In the genomic region with DNA sequence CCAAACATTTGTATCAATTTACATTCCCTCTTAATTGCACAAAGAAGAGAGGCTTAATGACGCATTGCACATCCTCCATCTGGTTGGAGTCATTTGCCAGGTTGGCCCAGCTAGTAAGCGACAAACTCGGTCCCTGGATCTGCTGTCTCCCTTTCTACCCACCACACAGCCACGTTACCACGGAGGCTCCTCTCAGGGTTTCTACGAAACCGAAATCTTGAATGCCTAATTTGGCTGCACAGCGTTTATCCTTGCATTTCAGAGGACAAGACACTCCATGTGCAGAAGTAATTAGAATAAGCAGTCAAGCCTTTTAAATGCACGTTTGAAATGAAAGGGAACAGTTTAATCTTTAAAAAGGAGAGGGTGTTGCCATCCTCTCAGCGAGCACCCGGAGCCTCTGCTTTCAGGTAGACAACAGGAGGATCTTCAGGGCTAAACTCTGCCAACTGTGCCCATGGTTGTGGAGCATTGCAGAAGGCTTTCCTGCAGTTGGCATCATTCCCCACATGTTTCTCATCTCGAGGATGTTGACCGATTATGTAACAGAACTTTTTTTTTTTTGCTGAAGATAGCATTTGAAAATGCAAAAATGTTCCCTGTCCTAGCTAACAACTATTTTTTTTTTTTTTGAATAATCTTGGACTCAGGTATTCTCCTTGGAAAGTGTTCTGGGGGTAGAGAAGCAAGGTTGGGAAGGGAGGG, we compare ENCODE assay signal across 22 cellular contexts. TPM values are rescaled to one million over a fixed set of nuclear protein-coding genes. Genes with fewer than 3 reads are reported as not detected.
DNase-seq lines count a peak whose midpoint lies in the region; TF ChIP-seq lines count a peak whose summit lies in the region.
"Had no signal": no experiment of that assay in that cellular context is flagged by ENCODE, and none has a peak within 500 bp of the region (broad histone marks: within the 10 kb centered on the region; RNA-seq: fewer than 3 reads in every experiment).

No MANE protein-coding gene starts in this region.

- in situ Hi-C loops in GM23248 (cut with MboI) = no loop called here

- no peaks in the 10 kb centered on the region for H3K4me1 ChIP-seq in GM23248 (ENCODE audit: insufficient read depth)
- peaks cover 41% of the 10 kb centered on the region for H3K4me1 ChIP-seq in OCI-LY3 (ENCODE audit: low read length)
- H3K4me1 ChIP-seq: BLaER1, SJSA1 had no signal

- H3K36me3 ChIP-seq in GM23248 (ENCODE audit: low read depth) (no peaks in the 10 kb centered on the region), OCI-LY3 (replicated peaks; ENCODE audit: low read depth, low read length) (no peaks in the 10 kb centered on the region)
- H3K36me3 ChIP-seq: BLaER1, SJSA1 had no signal

- TF ChIP-seq CTCF in OCI-LY3 (IDR thresholded peaks at IDR 0.05; ENCODE audit: low read depth, low read length) = no peak

- H3K27ac ChIP-seq in GM23248 (no peak overlapping the region), OCI-LY3 (ENCODE audit: low read length) (peak overlapping the region; percentile 31; the same call in 1 of the 2 replicates), layer of hippocampus (ENCODE audit: low read depth, low read length) (peak overlapping the region; percentile 27)
- H3K27ac ChIP-seq: BLaER1, HL-60, SJSA1 had no signal

- H2AFZ ChIP-seq in GM23248 = no peak overlapping the region
- peak overlapping the region; percentile 48 for H2AFZ ChIP-seq in OCI-LY3 (ENCODE audit: low read depth, low read length)
- H2AFZ ChIP-seq: GM23338 had no signal

- H3K27me3 ChIP-seq in GM23248 (replicated peaks; ENCODE audit: insufficient read depth) (peaks cover 52% of the 10 kb centered on the region), OCI-LY3 (ENCODE audit: low read depth, low read length) (no peaks in the 10 kb centered on the region), layer of hippocampus (ENCODE audit: control insufficient read depth, insufficient read depth, low read length) (no peaks in the 10 kb centered on the region)
- H3K27me3 ChIP-seq: BLaER1, SJSA1 had no signal

- WGBS in GM23248 (ENCODE audit: low coverage in 1 of 2, low lambda C conversion rate in 2 of 2, missing lambda C conversion rate in 2 of 2), 2 experiments = 1 to 2% methylated on average over 13 of the region's 13 CpGs

- H3F3A ChIP-seq in GM23248 (ENCODE audit: insufficient read depth) = no peaks in the 10 kb centered on the region

- H3K4me2 ChIP-seq in GM23248 (ENCODE audit: unreplicated experiment) = no peak overlapping the region
- H3K4me2 ChIP-seq in OCI-LY3 (ENCODE audit: low read length) = peak overlapping the region; percentile 56
- H3K4me2 ChIP-seq: BLaER1, GM23338 had no signal

- DNase-seq in Ammon's horn (ENCODE audit: low spot score) = peak; percentile 71
- peak; percentile 11 for DNase-seq in GM23248
- DNase-seq in stimulated activated CD4-positive, alpha-beta T cell treated with anti-CD3 and anti-CD28 coated beads, Interleukin-4, amount 100 ng/mL, for 4 hours = no peak
- no peak for DNase-seq in SW 1271 (lab: John Stamatoyannopoulos, UW)
- no peak for DNase-seq in central memory CD4-positive, alpha-beta T cell
- DNase-seq: CD4-positive, alpha-beta T cell; COR-L47; DND-41; HCEC 1CT; NCI-H1092; NCI-H1436; NCI-H2081 had no signal

- H3K4me3 ChIP-seq in GM23248 (no peak overlapping the region), OCI-LY3 (ENCODE audit: low read length) (peak overlapping the region; percentile 66)
- H3K4me3 ChIP-seq: BLaER1, GM23338, K562, SJSA1 had no signal

- H3K9me3 ChIP-seq in GM23248 (ENCODE audit: low read depth) = no peaks in the 10 kb centered on the region
- no peaks in the 10 kb centered on the region for H3K9me3 ChIP-seq in OCI-LY3 (ENCODE audit: insufficient read depth, low read length)
- H3K9me3 ChIP-seq: BLaER1, SJSA1 had no signal

- H4K20me1 ChIP-seq in GM23248 (ENCODE audit: insufficient read depth) (no peaks in the 10 kb centered on the region), OCI-LY3 (ENCODE audit: insufficient read depth, low read length) (no peaks in the 10 kb centered on the region)
- H4K20me1 ChIP-seq: BLaER1 had no signal

- H3K79me2 ChIP-seq in GM23248 (ENCODE audit: insufficient read depth) (no peaks in the 10 kb centered on the region), OCI-LY3 (ENCODE audit: low read length) (no peaks in the 10 kb centered on the region)

- no peak overlapping the region for H3K9ac ChIP-seq in GM23248
- H3K9ac ChIP-seq in OCI-LY3 (ENCODE audit: low read length) = peak overlapping the region; percentile 28; the same call in 1 of the 2 replicates
- H3K9ac ChIP-seq: BLaER1 had no signal

- H3K9me2 ChIP-seq in GM23248 (ENCODE audit: insufficient read depth) = no peaks in the 10 kb centered on the region

RNA-seq across cellular contexts. Expression of a gene that starts 37.9 kb away (rescaled TPM):
- total RNA-seq in GM23248 (2014; rRNA removed; shearing (Covaris generic)) = not detected in 2 replicates
- polyA plus RNA-seq in GM23248 (2016; fragmentation: Nextera tagmentation; extraction: Ambion mirVana) = not detected in 2 replicates
- total RNA-seq: HepG2, HT-29, K562, OCI-LY7 had no signal
- polyA plus RNA-seq: HepG2, K562 had no signal

Comparison
In these comparisons a context has a peak if more than half of its experiments do, and no peak if none do; other contexts are left out.
1. DNase-seq: peak in Ammon's horn (single experiment) and GM23248 (single experiment); none in stimulated activated CD4-positive, alpha-beta T cell treated with anti-CD3 and anti-CD28 coated beads, Interleukin-4, amount 100 ng/mL, for 4 hours (0 of 2), SW 1271 (0 of 2) and central memory CD4-positive, alpha-beta T cell (single experiment).